Comparison of ENCODE assay signal across 8 cellular contexts in genomic region chr10:131743190-131744151, GRCh38.
DNase-seq lines count a peak whose midpoint lies in the region; ATAC-seq and TF ChIP-seq lines count a peak whose summit lies in the region.

No MANE protein-coding gene starts in this region.

- no peaks in the 10 kb centered on the region for H3K9me3 Mint-ChIP-seq in GM23338

- H4K20me1 ChIP-seq in GM23338 (replicated peaks; ENCODE audit: insufficient read depth), result no peaks in the 10 kb centered on the region
- H4K20me1 ChIP-seq in GM23248 (ENCODE audit: insufficient read depth), result no peaks in the 10 kb centered on the region

- intact Hi-C loops in transverse colon (cut with DNase I; ENCODE audit: low total_unique reads), result no loop called here

- ATAC-seq in GM23338, result peak; percentile 65

- in situ Hi-C loops in GM13976 (cut with MboI; ENCODE audit: low sequenced_read_pairs, unreplicated experiment), result no loop called here
- in situ Hi-C loops in GM23248 (cut with MboI), result no loop called here
- in situ Hi-C loops in transverse colon (cut with MboI; ENCODE audit: low pct_ligation_motif_present in 1 of 4, low pct_unique_long_range_greater_than_20kb in 1 of 4, low sequenced_read_pairs in 3 of 4), result no loop called here

- 60 to 72% methylated on average over 20 to 22 of the region's 24 CpGs for WGBS in mesodermal cell (ENCODE audit: insufficient coverage in 2 of 2), 2 experiments
- WGBS in GM23248 (ENCODE audit: low coverage in 1 of 2, low lambda C conversion rate in 2 of 2, missing lambda C conversion rate in 2 of 2), 2 experiments, result 9 to 14% methylated on average over 24 of the region's 24 CpGs
- 0 to 39% methylated on average over 1 to 24 of the region's 24 CpGs for whole genome bisulfite sequencing in transverse colon (ENCODE audit: low coverage in 1 of 2), 2 donors

- peak overlapping the region; percentile 97 for H2AFZ ChIP-seq in GM23338
- no peak overlapping the region for H2AFZ ChIP-seq in GM23248

- H3K9ac ChIP-seq in GM23248, result no peak overlapping the region

- TF ChIP-seq POLR2A in transverse colon (IDR thresholded peaks at IDR 0.05), result no peak

- H3K4me1 Mint-ChIP-seq in GM23338, result peaks cover 21% of the 10 kb centered on the region

- H3K79me2 ChIP-seq in GM23338 (replicated peaks; ENCODE audit: insufficient read depth) (no peaks in the 10 kb centered on the region), GM23248 (ENCODE audit: insufficient read depth) (no peaks in the 10 kb centered on the region)

- TF ChIP-seq CTCF in GM13976 (IDR thresholded peaks at IDR 0.05; ENCODE audit: borderline replicate concordance, control extremely low read depth, extremely low read depth, insufficient read depth, missing control alignments) (no peak), GM23338 (conservative IDR thresholded peaks at IDR 0.05; ENCODE audit: low read depth in 2 of 2) (no peak), transverse colon (IDR thresholded peaks at IDR 0.05) (no peak)

- peaks cover 2% of the 10 kb centered on the region for H3K27me3 Mint-ChIP-seq in GM23338 (ENCODE audit: insufficient read depth, low read depth, poor library complexity)

- H3K4me2 ChIP-seq in GM23338, result no peak overlapping the region; the same call in 1 of the 2 replicates
- no peak overlapping the region for H3K4me2 ChIP-seq in GM23248 (ENCODE audit: unreplicated experiment)

- H3K4me1 ChIP-seq in GM23338 (ENCODE audit: insufficient read depth), result no peaks in the 10 kb centered on the region
- H3K4me1 ChIP-seq in mesodermal cell (ENCODE audit: control insufficient read depth, insufficient read depth, low read length, poor library complexity, severe bottlenecking), result peaks cover 12% of the 10 kb centered on the region
- no peaks in the 10 kb centered on the region for H3K4me1 ChIP-seq in GM23248 (ENCODE audit: insufficient read depth)
- H3K4me1 ChIP-seq in transverse colon, result no peaks in the 10 kb centered on the region

- no peak overlapping the region for H3K4me3 ChIP-seq in GM23338
- no peak overlapping the region for H3K4me3 ChIP-seq in mesodermal cell (ENCODE audit: extremely low read depth, insufficient read depth, low read length, poor library complexity, severe bottlenecking)
- H3K4me3 ChIP-seq in GM23248, result no peak overlapping the region
- H3K4me3 ChIP-seq in transverse colon, result no peak overlapping the region

- H3K27ac Mint-ChIP-seq in GM23338, result no peak overlapping the region

- H3K27ac ChIP-seq in GM23338 (ENCODE audit: low read depth) (no peak overlapping the region), mesodermal cell (ENCODE audit: low read depth, low read length, severe bottlenecking) (peak overlapping the region; percentile 67), GM23248 (no peak overlapping the region), transverse colon (no peak overlapping the region)

- H3K4me3 Mint-ChIP-seq in GM23338, result no peak overlapping the region

- H3F3A ChIP-seq in GM23338 (replicated peaks; ENCODE audit: low read depth) (no peaks in the 10 kb centered on the region), GM23248 (ENCODE audit: insufficient read depth) (no peaks in the 10 kb centered on the region)

- no peak for TF ChIP-seq EP300 in transverse colon (IDR thresholded peaks at IDR 0.05; ENCODE audit: low read depth)

- H3K9me3 ChIP-seq in mesodermal cell (ENCODE audit: control insufficient read depth, low read length), result no peaks in the 10 kb centered on the region
- H3K9me3 ChIP-seq in GM23248 (ENCODE audit: low read depth), result no peaks in the 10 kb centered on the region
- H3K9me3 ChIP-seq in transverse colon, result no peaks in the 10 kb centered on the region

- H3K27me3 ChIP-seq in GM23338 (ENCODE audit: insufficient read depth) (no peaks in the 10 kb centered on the region), GM23248 (replicated peaks; ENCODE audit: insufficient read depth) (no peaks in the 10 kb centered on the region), transverse colon (peaks cover 3% of the 10 kb centered on the region)

- DNase-seq in GM13976 (ENCODE audit: low spot score), result peak; percentile 82
- peak; percentile 57 for DNase-seq in GM23338 (ENCODE audit: low spot score)
- peak; percentile 34 for DNase-seq in M059J (ENCODE audit: low read depth)
- DNase-seq in RKO (ENCODE audit: low spot score), result no peak
- no peak for DNase-seq in GM23248
- no peak for DNase-seq in transverse colon
- DNase-seq in NCI-H2171 (lab: John Stamatoyannopoulos, UW), result no peak

- no peaks in the 10 kb centered on the region; the same call in 2 of the 3 replicates for H3K36me3 Mint-ChIP-seq in GM23338 (ENCODE audit: low read depth)

- H3K36me3 ChIP-seq in GM23338 (ENCODE audit: insufficient read depth), result no peaks in the 10 kb centered on the region
- no peaks in the 10 kb centered on the region for H3K36me3 ChIP-seq in mesodermal cell (ENCODE audit: control insufficient read depth, insufficient read depth, low read length)
- H3K36me3 ChIP-seq in GM23248 (ENCODE audit: low read depth), result no peaks in the 10 kb centered on the region
- H3K36me3 ChIP-seq in transverse colon, result no peaks in the 10 kb centered on the region

- H3K9me2 ChIP-seq in GM23338 (ENCODE audit: insufficient read depth) (no peaks in the 10 kb centered on the region), GM23248 (ENCODE audit: insufficient read depth) (no peaks in the 10 kb centered on the region)

TF ChIP-seq in GM23338, 12 proteins besides CTCF, POLR2A, EP300 and RAD21 (continues in another document):
- no peak for TF ChIP-seq ETS1 (IDR thresholded peaks at IDR 0.05)
- no peak for TF ChIP-seq ZNF114 (CRISPR knock-in tag; IDR thresholded peaks at IDR 0.05)
- TF ChIP-seq, protein P1, sequence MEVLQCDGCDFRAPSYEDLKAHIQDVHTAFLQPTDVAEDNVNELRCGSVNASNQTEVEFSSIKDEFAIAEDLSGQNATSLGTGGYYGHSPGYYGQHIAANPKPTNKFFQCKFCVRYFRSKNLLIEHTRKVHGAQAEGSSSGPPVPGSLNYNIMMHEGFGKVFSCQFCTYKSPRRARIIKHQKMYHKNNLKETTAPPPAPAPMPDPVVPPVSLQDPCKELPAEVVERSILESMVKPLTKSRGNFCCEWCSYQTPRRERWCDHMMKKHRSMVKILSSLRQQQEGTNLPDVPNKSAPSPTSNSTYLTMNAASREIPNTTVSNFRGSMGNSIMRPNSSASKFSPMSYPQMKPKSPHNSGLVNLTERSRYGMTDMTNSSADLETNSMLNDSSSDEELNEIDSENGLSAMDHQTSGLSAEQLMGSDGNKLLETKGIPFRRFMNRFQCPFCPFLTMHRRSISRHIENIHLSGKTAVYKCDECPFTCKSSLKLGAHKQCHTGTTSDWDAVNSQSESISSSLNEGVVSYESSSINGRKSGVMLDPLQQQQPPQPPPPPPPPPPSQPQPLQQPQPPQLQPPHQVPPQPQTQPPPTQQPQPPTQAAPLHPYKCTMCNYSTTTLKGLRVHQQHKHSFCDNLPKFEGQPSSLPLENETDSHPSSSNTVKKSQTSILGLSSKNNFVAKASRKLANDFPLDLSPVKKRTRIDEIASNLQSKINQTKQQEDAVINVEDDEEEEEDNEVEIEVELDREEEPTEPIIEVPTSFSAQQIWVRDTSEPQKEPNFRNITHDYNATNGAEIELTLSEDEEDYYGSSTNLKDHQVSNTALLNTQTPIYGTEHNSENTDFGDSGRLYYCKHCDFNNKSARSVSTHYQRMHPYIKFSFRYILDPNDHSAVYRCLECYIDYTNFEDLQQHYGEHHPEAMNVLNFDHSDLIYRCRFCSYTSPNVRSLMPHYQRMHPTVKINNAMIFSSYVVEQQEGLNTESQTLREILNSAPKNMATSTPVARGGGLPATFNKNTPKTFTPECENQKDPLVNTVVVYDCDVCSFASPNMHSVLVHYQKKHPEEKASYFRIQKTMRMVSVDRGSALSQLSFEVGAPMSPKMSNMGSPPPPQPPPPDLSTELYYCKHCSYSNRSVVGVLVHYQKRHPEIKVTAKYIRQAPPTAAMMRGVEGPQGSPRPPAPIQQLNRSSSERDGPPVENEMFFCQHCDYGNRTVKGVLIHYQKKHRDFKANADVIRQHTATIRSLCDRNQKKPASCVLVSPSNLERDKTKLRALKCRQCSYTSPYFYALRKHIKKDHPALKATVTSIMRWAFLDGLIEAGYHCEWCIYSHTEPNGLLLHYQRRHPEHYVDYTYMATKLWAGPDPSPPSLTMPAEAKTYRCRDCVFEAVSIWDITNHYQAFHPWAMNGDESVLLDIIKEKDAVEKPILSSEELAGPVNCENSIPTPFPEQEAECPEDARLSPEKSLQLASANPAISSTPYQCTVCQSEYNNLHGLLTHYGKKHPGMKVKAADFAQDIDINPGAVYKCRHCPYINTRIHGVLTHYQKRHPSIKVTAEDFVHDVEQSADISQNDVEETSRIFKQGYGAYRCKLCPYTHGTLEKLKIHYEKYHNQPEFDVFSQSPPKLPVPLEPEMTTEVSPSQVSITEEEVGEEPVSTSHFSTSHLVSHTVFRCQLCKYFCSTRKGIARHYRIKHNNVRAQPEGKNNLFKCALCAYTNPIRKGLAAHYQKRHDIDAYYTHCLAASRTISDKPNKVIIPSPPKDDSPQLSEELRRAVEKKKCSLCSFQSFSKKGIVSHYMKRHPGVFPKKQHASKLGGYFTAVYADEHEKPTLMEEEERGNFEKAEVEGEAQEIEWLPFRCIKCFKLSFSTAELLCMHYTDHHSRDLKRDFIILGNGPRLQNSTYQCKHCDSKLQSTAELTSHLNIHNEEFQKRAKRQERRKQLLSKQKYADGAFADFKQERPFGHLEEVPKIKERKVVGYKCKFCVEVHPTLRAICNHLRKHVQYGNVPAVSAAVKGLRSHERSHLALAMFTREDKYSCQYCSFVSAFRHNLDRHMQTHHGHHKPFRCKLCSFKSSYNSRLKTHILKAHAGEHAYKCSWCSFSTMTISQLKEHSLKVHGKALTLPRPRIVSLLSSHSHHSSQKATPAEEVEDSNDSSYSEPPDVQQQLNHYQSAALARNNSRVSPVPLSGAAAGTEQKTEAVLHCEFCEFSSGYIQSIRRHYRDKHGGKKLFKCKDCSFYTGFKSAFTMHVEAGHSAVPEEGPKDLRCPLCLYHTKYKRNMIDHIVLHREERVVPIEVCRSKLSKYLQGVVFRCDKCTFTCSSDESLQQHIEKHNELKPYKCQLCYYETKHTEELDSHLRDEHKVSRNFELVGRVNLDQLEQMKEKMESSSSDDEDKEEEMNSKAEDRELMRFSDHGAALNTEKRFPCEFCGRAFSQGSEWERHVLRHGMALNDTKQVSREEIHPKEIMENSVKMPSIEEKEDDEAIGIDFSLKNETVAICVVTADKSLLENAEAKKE (CRISPR knock-in tag; IDR thresholded peaks at IDR 0.05), result no peak
- no peak for TF ChIP-seq EZH2phosphoT487 (IDR thresholded peaks at IDR 0.05; ENCODE audit: unreplicated experiment)
- no peak for TF ChIP-seq POLR2AphosphoS5 (IDR thresholded peaks at IDR 0.05; ENCODE audit: low read depth)

Comparison
In these comparisons a context has a peak if more than half of its experiments do, and no peak if none do; other contexts are left out.
1. DNase-seq: peak in GM13976 (single experiment), GM23338 (single experiment) and M059J (single experiment); none in RKO (single experiment), GM23248 (single experiment), transverse colon (single experiment) and NCI-H2171 (single experiment).